Comparison of ENCODE assay signal across 19 cellular contexts in genomic region chr10:16656886-16657285, GRCh38.
"Had no signal": no experiment of that assay in that cellular context is flagged by ENCODE, and none has a peak within 500 bp of the region (broad histone marks: within the 10 kb centered on the region; RNA-seq: fewer than 3 reads in every experiment).

No MANE protein-coding gene starts in this region.

- H3K9me3 ChIP-seq: Peyer's patch had no signal

- DNase-seq: activated CD4-positive, alpha-beta memory T cell treated with anti-CD3 and anti-CD28 coated beads for 36 hours; activated CD4-positive, alpha-beta T cell treated with anti-CD3 and anti-CD28 coated beads, Interleukin-2, amount 10 ng/mL, durations not matched to agents 7 days and 5 days; activated CD4-positive, CD25-positive, alpha-beta regulatory T cell; activated CD8-positive, alpha-beta memory T cell treated with anti-CD3 and anti-CD28 coated beads for 24 hours; activated gamma-delta T cell treated with Interleukin-2 at 50 U/mL for 16 hours; activated naive CD4-positive, alpha-beta T cell treated with anti-CD3 and anti-CD28 coated beads, Interleukin-2, amount 10 ng/mL, durations not matched to agents 7 days and 5 days; activated naive CD8-positive, alpha-beta T cell treated with anti-CD3 and anti-CD28 coated beads for 36 hours; activated T-cell treated with anti-CD3 and anti-CD28 coated beads, Interleukin-2, amount 50 U/mL, for 48 hours; KG1; NCI-H1092; NCI-H1417 treated with DMSO at 0.1 percent for 48 hours; NCI-H1694; NCI-H2029; NCI-H510A treated with DMSO at 0.1 percent for 48 hours; Peyer's patch; SHP77 treated with DMSO at 0.1 percent for 48 hours; T-helper 17 cell; T-helper 9 cell had no signal

- H3K4me1 ChIP-seq: Peyer's patch had no signal

- H3K4me3 ChIP-seq: Peyer's patch had no signal

- H3K27me3 ChIP-seq: Peyer's patch had no signal

- H3K36me3 ChIP-seq: Peyer's patch had no signal

- H3K27ac ChIP-seq: Peyer's patch, VCaP had no signal
